Comparison of ENCODE assay signal across 21 cellular contexts in the genomic region with DNA sequence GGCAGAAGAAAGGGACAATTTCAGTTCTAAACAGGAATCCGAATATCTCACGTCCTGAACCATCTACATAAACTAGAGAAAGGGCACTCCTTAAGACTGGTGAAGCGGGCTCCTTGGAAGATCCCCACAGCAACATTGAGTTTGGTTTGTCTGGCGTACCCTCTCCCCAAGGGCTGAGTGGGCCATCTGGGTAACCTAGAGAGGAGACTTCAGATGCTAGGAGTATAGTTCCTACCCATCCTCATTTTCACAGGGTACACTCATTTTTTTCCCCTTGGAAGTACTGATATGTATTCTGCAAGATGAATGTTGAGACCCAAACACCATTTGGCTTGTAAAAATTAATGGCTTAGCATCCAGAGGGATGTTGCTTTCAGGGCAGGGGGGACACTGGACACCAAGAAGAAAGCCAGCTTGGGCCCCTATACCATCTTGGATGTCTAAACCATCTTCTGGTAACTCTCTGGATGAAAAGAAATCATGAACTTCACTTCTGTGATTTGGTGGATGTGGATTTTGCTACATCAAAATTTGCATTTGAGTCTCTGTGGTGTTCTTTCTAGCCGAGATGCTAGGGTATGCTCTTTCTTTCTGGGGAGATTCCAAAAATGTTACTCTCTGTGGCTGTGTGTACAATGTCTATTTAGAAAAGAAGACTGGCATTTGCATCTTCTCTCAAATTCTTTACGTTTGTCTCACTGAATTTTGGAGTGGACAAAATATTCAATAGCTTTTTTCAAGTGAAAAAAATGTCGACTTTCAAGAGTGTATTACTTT.
DNase-seq lines count a peak whose midpoint lies in the region; ATAC-seq, FAIRE-seq and TF ChIP-seq lines count a peak whose summit lies in the region.
"Had no signal": no experiment of that assay in that cellular context is flagged by ENCODE, and none has a peak within 500 bp of the region (broad histone marks: within the 10 kb centered on the region; RNA-seq: fewer than 3 reads in every experiment).

No MANE protein-coding gene starts in this region.

- H3K4me3 Mint-ChIP-seq in activated CD4-positive, alpha-beta T cell treated with anti-CD3 and anti-CD28 coated beads, Interleukin-2, amount 10 ng/mL, durations not matched to agents 24 days and 14 days = no peak overlapping the region
- peak overlapping the region; percentile 26 to 37 for H3K4me3 Mint-ChIP-seq in stimulated activated naive B cell treated with anti-CD40 and anti-IgM and Interleukin-4, amounts not matched to agents 10 μg/mL and 1 μg/mL and 100 μg/mL, for 72 hours
- no peak overlapping the region for H3K4me3 Mint-ChIP-seq in CD8-positive, alpha-beta memory T cell
- H3K4me3 Mint-ChIP-seq: CD4-positive, alpha-beta memory T cell had no signal

- H4K20me1 ChIP-seq in GM12878 (ENCODE audit: control insufficient read depth, insufficient read depth) = no peaks in the 10 kb centered on the region

- ATAC-seq in HG02885 (IDR thresholded peaks at IDR 0.05; ENCODE audit: poor library complexity, unreplicated experiment) (peak; percentile 38), GM12878 (peak; percentile 44), HG02623 (IDR thresholded peaks at IDR 0.05; ENCODE audit: unreplicated experiment) (no peak), gastrocnemius medialis (no peak)
- no peak for ATAC-seq in stimulated activated naive B cell treated with anti-CD40 and anti-IgM and Interleukin-4, amounts not matched to agents 10 μg/mL and 1 μg/mL and 100 μg/mL, for 72 hours (replicated peaks)

- peaks cover 44% of the 10 kb centered on the region for H3K36me3 Mint-ChIP-seq in activated CD4-positive, alpha-beta T cell treated with anti-CD3 and anti-CD28 coated beads, Interleukin-2, amount 10 ng/mL, durations not matched to agents 24 days and 14 days (ENCODE audit: low read depth)
- peaks cover 7 to 28% of the 10 kb centered on the region in 2 donors for H3K36me3 Mint-ChIP-seq in stimulated activated naive B cell treated with anti-CD40 and anti-IgM and Interleukin-4, amounts not matched to agents 10 μg/mL and 1 μg/mL and 100 μg/mL, for 72 hours
- peaks cover 0 to 14% (median 11%) of the 10 kb centered on the region in 3 donors for H3K36me3 Mint-ChIP-seq in CD8-positive, alpha-beta memory T cell

- no peak for DNase-seq in activated CD4-positive, alpha-beta T cell treated with anti-CD3 and anti-CD28 coated beads, Interleukin-2, amount 10 ng/mL, durations not matched to agents 24 days and 14 days
- no peak for DNase-seq in activated CD4-positive, alpha-beta T cell treated with anti-CD3 and anti-CD28 coated beads for 48 hours
- DNase-seq in GM12878 (ENCODE audit: low read depth, low spot score) = no peak
- DNase-seq in stimulated activated naive B cell treated with anti-CD40 and anti-IgM and Interleukin-4, amounts not matched to agents 10 μg/mL and 1 μg/mL and 100 μg/mL, for 72 hours = no peak
- no peak for DNase-seq in CD8-positive, alpha-beta memory T cell
- DNase-seq in gastrocnemius medialis = no peak
- DNase-seq: activated effector memory CD4-positive, alpha-beta T cell treated with anti-CD3 and anti-CD28 coated beads, Interleukin-2, amount 50 U/mL, for 16 hours; CD4-positive, alpha-beta memory T cell; foreskin fibroblast; H7; left colon; NCI-H2227 treated with DMSO at 0.1 percent for 48 hours; retina; SJCRH30; stimulated activated CD4-positive, alpha-beta T cell treated with anti-CD3 and anti-CD28 coated beads, Interleukin-15, amount 100 ng/mL, for 24 hours; stimulated activated naive CD4-positive, alpha-beta T cell treated with Interleukin-2 at 50 U/mL for 16 hours; transverse colon had no signal

- TF ChIP-seq EP300 in GM12878 (IDR thresholded peaks at IDR 0.05; ENCODE audit: borderline replicate concordance in 1 of 2, control insufficient read depth in 1 of 2, low read depth in 2 of 2, low read length in 2 of 2) = no peak; a peak in 1 of 4 replicates

- FAIRE-seq in GM12878 (lab: Jason Lieb, UNC) = no peak
- FAIRE-seq: endometrium had no signal

- H3K4me1 Mint-ChIP-seq in activated CD4-positive, alpha-beta T cell treated with anti-CD3 and anti-CD28 coated beads, Interleukin-2, amount 10 ng/mL, durations not matched to agents 24 days and 14 days = peaks cover 61% of the 10 kb centered on the region
- peaks cover 66 to 88% of the 10 kb centered on the region in 2 donors for H3K4me1 Mint-ChIP-seq in stimulated activated naive B cell treated with anti-CD40 and anti-IgM and Interleukin-4, amounts not matched to agents 10 μg/mL and 1 μg/mL and 100 μg/mL, for 72 hours
- peaks cover 3 to 25% (median 19%) of the 10 kb centered on the region in 3 donors for H3K4me1 Mint-ChIP-seq in CD8-positive, alpha-beta memory T cell

- intact Hi-C loops in activated CD4-positive, alpha-beta T cell treated with anti-CD3 and anti-CD28 coated beads, Interleukin-2, amount 10 ng/mL, durations not matched to agents 24 days and 14 days (cut with micrococcal nuclease) = loop anchor here (2.0 kb wide), 1 partner anchor 14 kb away; no protein-coding TSS in a partner anchor
- intact Hi-C loops in GM12878 (cut with micrococcal nuclease; ENCODE audit: unreplicated experiment) (loop anchor here (1.0 to 5.0 kb wide), 6 partner anchors 15 to 265 kb away; no protein-coding TSS in a partner anchor), gastrocnemius medialis (cut with DNase I; ENCODE audit: low total_unique reads) (no loop called here)

- SMC1A ChIA-PET in GM12878 (lab: Charles Lee; ENCODE audit: uncharacterized antibody, unreplicated experiment) = interaction anchor here (0.9 to 39.9 kb wide), 17 partner anchors 8 to 286 kb away, joined by 3 to 1116 read pairs (median 5); no protein-coding TSS in a partner anchor

- H3K9me3 Mint-ChIP-seq in activated CD4-positive, alpha-beta T cell treated with anti-CD3 and anti-CD28 coated beads, Interleukin-2, amount 10 ng/mL, durations not matched to agents 24 days and 14 days = no peaks in the 10 kb centered on the region
- peaks cover 0 to 2% of the 10 kb centered on the region in 2 donors for H3K9me3 Mint-ChIP-seq in stimulated activated naive B cell treated with anti-CD40 and anti-IgM and Interleukin-4, amounts not matched to agents 10 μg/mL and 1 μg/mL and 100 μg/mL, for 72 hours
- no peaks in the 10 kb centered on the region for H3K9me3 Mint-ChIP-seq in CD8-positive, alpha-beta memory T cell
- H3K9me3 Mint-ChIP-seq: CD4-positive, alpha-beta memory T cell had no signal

- H3K36me3 ChIP-seq in GM12878 (ENCODE audit: control insufficient read depth in 2 of 2, insufficient read depth in 2 of 2, low read length in 1 of 2) = peaks cover 0 to 5% of the 10 kb centered on the region in 2 experiments; a peak in 2 of 4 replicates
- no peaks in the 10 kb centered on the region for H3K36me3 ChIP-seq in CD8-positive, alpha-beta memory T cell (ENCODE audit: insufficient read depth, low read length)
- H3K36me3 ChIP-seq in gastrocnemius medialis = no peaks in the 10 kb centered on the region
- H3K36me3 ChIP-seq: SJCRH30, transverse colon had no signal

- H3K79me2 ChIP-seq in GM12878 (ENCODE audit: control insufficient read depth, insufficient read depth, low read length) = peaks cover 98% of the 10 kb centered on the region

- H2AFZ ChIP-seq in GM12878 (ENCODE audit: control insufficient read depth, low read depth, low read length) = no peak overlapping the region

- H3K9ac ChIP-seq in GM12878 (ENCODE audit: control insufficient read depth, insufficient read depth, low read length) = peak overlapping the region; percentile 98

- TF ChIP-seq CTCF in GM12878 (IDR thresholded peaks at IDR 0.05 in 2 of 3, conservative IDR thresholded peaks at IDR 0.05 in 1 of 3; ENCODE audit: control insufficient read depth in 2 of 3, extremely low read depth in 1 of 3, insufficient read depth in 1 of 3, low read depth in 3 of 3, low read length in 3 of 3) (no peak), gastrocnemius medialis (IDR thresholded peaks at IDR 0.05 in 4 of 5, conservative IDR thresholded peaks at IDR 0.05 in 1 of 5) (no peak)

- RAD21 ChIA-PET in GM12878 (lab: Charles Lee; ENCODE audit: unreplicated experiment) = interaction anchor here (0.7 to 21.4 kb wide), 17 partner anchors 8 to 287 kb away, joined by 3 to 497 read pairs (median 5); no protein-coding TSS in a partner anchor

- POLR2A ChIA-PET in GM12878 (lab: Charles Lee) = interaction anchor here (0.6 to 7.7 kb wide), 11 partner anchors 7 to 182 kb away, joined by 3 to 144 read pairs (median 8); partner anchors contain the start of gene ETV6
- POLR2A ChIA-PET in CD8-positive, alpha-beta memory T cell (lab: Charles Lee) = no interaction called here

- peak overlapping the region; percentile 61; the same call in 1 of the 2 replicates for H3K4me3 ChIP-seq in GM12878
- H3K4me3 ChIP-seq in CD8-positive, alpha-beta memory T cell (ENCODE audit: low read length) = no peak overlapping the region
- H3K4me3 ChIP-seq in gastrocnemius medialis = no peak overlapping the region
- H3K4me3 ChIP-seq: SJCRH30, transverse colon had no signal

- no peak for TF ChIP-seq RAD21 in GM12878 (IDR thresholded peaks at IDR 0.05; ENCODE audit: insufficient read depth, low read depth, low read length)

- H3K9me3 ChIP-seq in GM12878 (replicated peaks; ENCODE audit: control insufficient read depth, insufficient read depth, low read length) (no peaks in the 10 kb centered on the region; the same call in 2 of the 3 replicates), gastrocnemius medialis (no peaks in the 10 kb centered on the region)
- H3K9me3 ChIP-seq in CD8-positive, alpha-beta memory T cell (ENCODE audit: low read length) = no peaks in the 10 kb centered on the region
- H3K9me3 ChIP-seq: SJCRH30, transverse colon had no signal

- 38% methylated on average over 7 of the region's 7 CpGs for WGBS in GM12878 (ENCODE audit: insufficient coverage, insufficient replicate concordance, low lambda C conversion rate, missing lambda C conversion rate)

- peak overlapping the region; percentile 100 for H3K4me2 ChIP-seq in GM12878 (ENCODE audit: control insufficient read depth, insufficient read depth)

- TSS peak; percentile 59 for BruUV-seq in GM12878 (replicated peaks; lab: Mats Ljungman, UMichigan)

- CTCF ChIA-PET in GM12878 (lab: Yijun Ruan, JAX) = interaction anchor here (0.8 to 6.2 kb wide), 17 partner anchors 11 to 286 kb away, joined by 3 to 47 read pairs (median 5); no protein-coding TSS in a partner anchor
- CTCF ChIA-PET in CD8-positive, alpha-beta memory T cell (lab: Charles Lee) = no interaction called here

- TF ChIP-seq POLR2A in GM12878 (IDR thresholded peaks at IDR 0.05; ENCODE audit: low read depth, low read length) (no peak), gastrocnemius medialis (IDR thresholded peaks at IDR 0.05) (no peak)

- H3K27me3 ChIP-seq in GM12878 (replicated peaks in 1 of 2; ENCODE audit: control insufficient read depth in 2 of 2, insufficient read depth in 2 of 2, low read length in 1 of 2) (no peaks in the 10 kb centered on the region), gastrocnemius medialis (no peaks in the 10 kb centered on the region)
- H3K27me3 ChIP-seq in CD8-positive, alpha-beta memory T cell (ENCODE audit: insufficient read depth, low read length, poor library complexity, severe bottlenecking) = no peaks in the 10 kb centered on the region
- H3K27me3 ChIP-seq: SJCRH30, transverse colon had no signal

- H3K4me1 ChIP-seq in GM12878 (ENCODE audit: control insufficient read depth, insufficient read depth, low read length) (peaks cover 89% of the 10 kb centered on the region), gastrocnemius medialis (peaks cover 0 to under 1% of the 10 kb centered on the region in 2 donors)
- no peaks in the 10 kb centered on the region for H3K4me1 ChIP-seq in CD8-positive, alpha-beta memory T cell (ENCODE audit: insufficient read depth, low read length)
- H3K4me1 ChIP-seq: SJCRH30 had no signal

- in situ Hi-C loops in GM12878 (cut with MboI) = no loop called here
- in situ Hi-C loops in gastrocnemius medialis (cut with MboI; ENCODE audit: low sequenced_read_pairs in 4 of 4) = no loop called here

- H3K27ac Mint-ChIP-seq in activated CD4-positive, alpha-beta T cell treated with anti-CD3 and anti-CD28 coated beads, Interleukin-2, amount 10 ng/mL, durations not matched to agents 24 days and 14 days = peak overlapping the region; percentile 16
- peak overlapping the region; percentile 97 for H3K27ac Mint-ChIP-seq in stimulated activated naive B cell treated with anti-CD40 and anti-IgM and Interleukin-4, amounts not matched to agents 10 μg/mL and 1 μg/mL and 100 μg/mL, for 72 hours
- H3K27ac Mint-ChIP-seq in CD8-positive, alpha-beta memory T cell = no peak overlapping the region
- H3K27ac Mint-ChIP-seq: CD4-positive, alpha-beta memory T cell had no signal

- peak overlapping the region; percentile 100 for H3K27ac ChIP-seq in GM12878 (ENCODE audit: control insufficient read depth, insufficient read depth)
- H3K27ac ChIP-seq in CD8-positive, alpha-beta memory T cell (ENCODE audit: low read depth, low read length) = no peak overlapping the region
- no peak overlapping the region for H3K27ac ChIP-seq in gastrocnemius medialis
- H3K27ac ChIP-seq: 22Rv1, SJCRH30 had no signal

- no peaks in the 10 kb centered on the region for H3K27me3 Mint-ChIP-seq in activated CD4-positive, alpha-beta T cell treated with anti-CD3 and anti-CD28 coated beads, Interleukin-2, amount 10 ng/mL, durations not matched to agents 24 days and 14 days
- H3K27me3 Mint-ChIP-seq in stimulated activated naive B cell treated with anti-CD40 and anti-IgM and Interleukin-4, amounts not matched to agents 10 μg/mL and 1 μg/mL and 100 μg/mL, for 72 hours = no peaks in the 10 kb centered on the region
- H3K27me3 Mint-ChIP-seq in CD8-positive, alpha-beta memory T cell = no peaks in the 10 kb centered on the region
- H3K27me3 Mint-ChIP-seq: CD4-positive, alpha-beta memory T cell had no signal

Comparison
In these comparisons a context has a peak if more than half of its experiments do, and no peak if none do; other contexts are left out.
1. H3K27ac Mint-ChIP-seq: peak in activated CD4-positive, alpha-beta T cell treated with anti-CD3 and anti-CD28 coated beads, Interleukin-2, amount 10 ng/mL, durations not matched to agents 24 days and 14 days (single experiment) and stimulated activated naive B cell treated with anti-CD40 and anti-IgM and Interleukin-4, amounts not matched to agents 10 μg/mL and 1 μg/mL and 100 μg/mL, for 72 hours (single experiment); none in CD8-positive, alpha-beta memory T cell (0 of 8).
2. H3K4me3 Mint-ChIP-seq: peak in stimulated activated naive B cell treated with anti-CD40 and anti-IgM and Interleukin-4, amounts not matched to agents 10 μg/mL and 1 μg/mL and 100 μg/mL, for 72 hours (2 of 2); none in activated CD4-positive, alpha-beta T cell treated with anti-CD3 and anti-CD28 coated beads, Interleukin-2, amount 10 ng/mL, durations not matched to agents 24 days and 14 days (single experiment) and CD8-positive, alpha-beta memory T cell (0 of 7).
3. ATAC-seq: peak in HG02885 (single experiment) and GM12878 (single experiment); none in stimulated activated naive B cell treated with anti-CD40 and anti-IgM and Interleukin-4, amounts not matched to agents 10 μg/mL and 1 μg/mL and 100 μg/mL, for 72 hours (0 of 2), HG02623 (single experiment) and gastrocnemius medialis (0 of 2).